Comparison of ENCODE assay signal across 20 cellular contexts in genomic region chr2:232434563-232435374, GRCh38. TPM values are rescaled to one million over a fixed set of nuclear protein-coding genes. Genes with fewer than 3 reads are reported as not detected.
"Had no signal": no experiment of that assay in that cellular context is flagged by ENCODE, and none has a peak within 500 bp of the region (broad histone marks: within the 10 kb centered on the region; RNA-seq: fewer than 3 reads in every experiment).

No MANE protein-coding gene starts in this region.

- H3K4me1 ChIP-seq: pancreas had no signal

- H3K4me3 Mint-ChIP-seq: activated CD4-positive, alpha-beta T cell treated with anti-CD3 and anti-CD28 coated beads for 36 hours; brain; naive thymus-derived CD8-positive, alpha-beta T cell; stimulated activated naive B cell treated with anti-CD40 and anti-IgM and Interleukin-4, amounts not matched to agents 10 μg/mL and 1 μg/mL and 100 μg/mL, for 72 hours; WTC11 had no signal

- H3K4me1 Mint-ChIP-seq: activated CD4-positive, alpha-beta T cell treated with anti-CD3 and anti-CD28 coated beads for 36 hours had no signal

- H3K36me3 ChIP-seq: pancreas had no signal

- H3K27ac Mint-ChIP-seq: activated CD4-positive, alpha-beta T cell treated with anti-CD3 and anti-CD28 coated beads for 36 hours; brain; naive thymus-derived CD8-positive, alpha-beta T cell; stimulated activated naive B cell treated with anti-CD40 and anti-IgM and Interleukin-4, amounts not matched to agents 10 μg/mL and 1 μg/mL and 100 μg/mL, for 72 hours; WTC11 had no signal

- H3K36me3 Mint-ChIP-seq: brain; naive thymus-derived CD8-positive, alpha-beta T cell; stimulated activated naive B cell treated with anti-CD40 and anti-IgM and Interleukin-4, amounts not matched to agents 10 μg/mL and 1 μg/mL and 100 μg/mL, for 72 hours; WTC11 had no signal

- H3K4me3 ChIP-seq: dorsolateral prefrontal cortex, hepatocyte, pancreas, smooth muscle cell had no signal

- H3K27ac ChIP-seq: dorsolateral prefrontal cortex, epithelial cell of prostate, hepatocyte, pancreas had no signal

- DNase-seq: activated CD4-positive, alpha-beta T cell treated with anti-CD3 and anti-CD28 coated beads for 36 hours; activated CD4-positive, alpha-beta T cell treated with anti-CD3 and anti-CD28 coated beads, Interleukin-2, amount 50 U/mL, for 48 hours; anterior cingulate cortex; caudate nucleus; foreskin fibroblast; mammary epithelial cell; naive thymus-derived CD8-positive, alpha-beta T cell; stimulated activated CD4-positive, alpha-beta T cell treated with anti-CD3 and anti-CD28 coated beads, Interleukin-4, amount 100 ng/mL, for 4 hours; stimulated activated naive B cell treated with anti-CD40 and anti-IgM and Interleukin-4, amounts not matched to agents 10 μg/mL and 1 μg/mL and 100 μg/mL, for 72 hours; SW 1271; T-helper 2 cell had no signal

- H3K9me3 Mint-ChIP-seq: naive thymus-derived CD8-positive, alpha-beta T cell; stimulated activated naive B cell treated with anti-CD40 and anti-IgM and Interleukin-4, amounts not matched to agents 10 μg/mL and 1 μg/mL and 100 μg/mL, for 72 hours; WTC11 had no signal

- H3K9me3 ChIP-seq: pancreas had no signal

- ATAC-seq: activated CD4-positive, alpha-beta T cell treated with anti-CD3 and anti-CD28 coated beads for 36 hours; naive thymus-derived CD8-positive, alpha-beta T cell; sciatic nerve; stimulated activated naive B cell treated with anti-CD40 and anti-IgM and Interleukin-4, amounts not matched to agents 10 μg/mL and 1 μg/mL and 100 μg/mL, for 72 hours; WTC11 had no signal

RNA-seq across cellular contexts. Expression of gene ALPI, which starts 21.2 kb away (rescaled TPM):
- total RNA-seq: activated CD4-positive, alpha-beta T cell treated with anti-CD3 and anti-CD28 coated beads for 36 hours; dorsolateral prefrontal cortex; mammary epithelial cell; naive thymus-derived CD8-positive, alpha-beta T cell; pancreas; sciatic nerve; smooth muscle cell; urinary bladder; WTC11 had no signal

RNA-seq across cellular contexts. Expression of gene ALPG, which starts 28.1 kb away (rescaled TPM):
- total RNA-seq: activated CD4-positive, alpha-beta T cell treated with anti-CD3 and anti-CD28 coated beads for 36 hours; mammary epithelial cell; naive thymus-derived CD8-positive, alpha-beta T cell; pancreas; sciatic nerve; smooth muscle cell; urinary bladder had no signal

RNA-seq across cellular contexts. Expression of gene ECEL1, which starts 52.9 kb away (rescaled TPM):
- total RNA-seq: mammary epithelial cell; naive thymus-derived CD8-positive, alpha-beta T cell; smooth muscle cell had no signal

RNA-seq across cellular contexts. Expression of gene ALPP, which starts 56.2 kb away (rescaled TPM):
- total RNA-seq: activated CD4-positive, alpha-beta T cell treated with anti-CD3 and anti-CD28 coated beads for 36 hours; mammary epithelial cell; naive thymus-derived CD8-positive, alpha-beta T cell; pancreas; sciatic nerve; urinary bladder had no signal
